2 cellular contexts compared by ENCODE assay signal in the genomic region with DNA sequence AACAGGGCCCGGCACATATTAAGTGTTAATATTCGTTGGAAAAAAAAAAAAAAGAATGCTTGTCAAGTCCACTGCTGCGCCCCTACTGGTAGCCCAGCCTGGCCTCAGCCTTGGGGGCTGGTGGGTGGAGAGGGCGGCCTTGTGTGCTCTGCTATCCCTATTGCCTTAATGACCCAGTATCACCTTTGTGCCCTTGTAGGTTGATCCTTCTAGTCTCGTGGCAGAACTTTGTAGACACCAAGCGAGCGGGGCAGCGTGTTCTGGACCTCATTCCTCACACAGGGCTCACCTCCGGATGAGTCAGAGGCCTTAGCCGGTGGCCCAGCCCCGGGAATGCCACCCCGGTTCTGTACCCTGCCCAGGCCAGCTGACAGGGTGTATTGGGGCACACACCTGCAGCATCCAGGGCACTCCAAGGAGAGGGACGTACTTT.
A peak's percentile ranks its signal among the peaks of the same experiment; 100 is the strongest.
TF ChIP-seq lines count a peak whose summit lies in the region.

No MANE protein-coding gene starts in this region.

TF ChIP-seq in IMR-90, 13 proteins besides CTCF, POLR2A, EP300 and RAD21:
- TF ChIP-seq RFX5 (IDR thresholded peaks at IDR 0.05; ENCODE audit: low read depth, low read length) = no peak
- TF ChIP-seq MAFK (IDR thresholded peaks at IDR 0.05; ENCODE audit: low read depth, low read length) = no peak
- no peak for TF ChIP-seq CHD1 (IDR thresholded peaks at IDR 0.05; ENCODE audit: low read depth, low read length)
- 0 out of 2 replicates have a peak, but pooled peaks have one; percentile 30 for TF ChIP-seq FOS (IDR thresholded peaks at IDR 0.05; ENCODE audit: low read depth, low read length)
- TF ChIP-seq RCOR1 (IDR thresholded peaks at IDR 0.05; ENCODE audit: insufficient replicate concordance, low read length) = no peak
- TF ChIP-seq BHLHE40 (IDR thresholded peaks at IDR 0.05; ENCODE audit: low read depth, low read length) = no peak

TF ChIP-seq in GM12878, 131 proteins besides CTCF, POLR2A, EP300 and RAD21:
- no peak for TF ChIP-seq JUND (IDR thresholded peaks at IDR 0.05; ENCODE audit: low read depth, low read length)
- TF ChIP-seq GATAD2B (conservative IDR thresholded peaks at IDR 0.05; ENCODE audit: low read depth) = no peak
- no peak for TF ChIP-seq KLF5 (IDR thresholded peaks at IDR 0.05; ENCODE audit: partially characterized antibody)
- peak; percentile 44; the same call in 1 of the 2 replicates for TF ChIP-seq ZNF384 (IDR thresholded peaks at IDR 0.05; ENCODE audit: borderline replicate concordance, low read depth, low read length)
- TF ChIP-seq EGR1 (IDR thresholded peaks at IDR 0.05; ENCODE audit: borderline replicate concordance in 1 of 2, low read depth in 2 of 2, low read length in 2 of 2) = peak in 1 of 2 experiments; percentile 62; a peak in 1 of 3 replicates
- TF ChIP-seq, protein P1, sequence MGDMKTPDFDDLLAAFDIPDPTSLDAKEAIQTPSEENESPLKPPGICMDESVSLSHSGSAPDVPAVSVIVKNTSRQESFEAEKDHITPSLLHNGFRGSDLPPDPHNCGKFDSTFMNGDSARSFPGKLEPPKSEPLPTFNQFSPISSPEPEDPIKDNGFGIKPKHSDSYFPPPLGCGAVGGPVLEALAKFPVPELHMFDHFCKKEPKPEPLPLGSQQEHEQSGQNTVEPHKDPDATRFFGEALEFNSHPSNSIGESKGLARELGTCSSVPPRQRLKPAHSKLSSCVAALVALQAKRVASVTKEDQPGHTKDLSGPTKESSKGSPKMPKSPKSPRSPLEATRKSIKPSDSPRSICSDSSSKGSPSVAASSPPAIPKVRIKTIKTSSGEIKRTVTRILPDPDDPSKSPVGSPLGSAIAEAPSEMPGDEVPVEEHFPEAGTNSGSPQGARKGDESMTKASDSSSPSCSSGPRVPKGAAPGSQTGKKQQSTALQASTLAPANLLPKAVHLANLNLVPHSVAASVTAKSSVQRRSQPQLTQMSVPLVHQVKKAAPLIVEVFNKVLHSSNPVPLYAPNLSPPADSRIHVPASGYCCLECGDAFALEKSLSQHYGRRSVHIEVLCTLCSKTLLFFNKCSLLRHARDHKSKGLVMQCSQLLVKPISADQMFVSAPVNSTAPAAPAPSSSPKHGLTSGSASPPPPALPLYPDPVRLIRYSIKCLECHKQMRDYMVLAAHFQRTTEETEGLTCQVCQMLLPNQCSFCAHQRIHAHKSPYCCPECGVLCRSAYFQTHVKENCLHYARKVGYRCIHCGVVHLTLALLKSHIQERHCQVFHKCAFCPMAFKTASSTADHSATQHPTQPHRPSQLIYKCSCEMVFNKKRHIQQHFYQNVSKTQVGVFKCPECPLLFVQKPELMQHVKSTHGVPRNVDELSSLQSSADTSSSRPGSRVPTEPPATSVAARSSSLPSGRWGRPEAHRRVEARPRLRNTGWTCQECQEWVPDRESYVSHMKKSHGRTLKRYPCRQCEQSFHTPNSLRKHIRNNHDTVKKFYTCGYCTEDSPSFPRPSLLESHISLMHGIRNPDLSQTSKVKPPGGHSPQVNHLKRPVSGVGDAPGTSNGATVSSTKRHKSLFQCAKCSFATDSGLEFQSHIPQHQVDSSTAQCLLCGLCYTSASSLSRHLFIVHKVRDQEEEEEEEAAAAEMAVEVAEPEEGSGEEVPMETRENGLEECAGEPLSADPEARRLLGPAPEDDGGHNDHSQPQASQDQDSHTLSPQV (IDR thresholded peaks at IDR 0.05) = no peak
- TF ChIP-seq EED (IDR thresholded peaks at IDR 0.05; ENCODE audit: low read depth) = no peak
- TF ChIP-seq, protein P2, sequence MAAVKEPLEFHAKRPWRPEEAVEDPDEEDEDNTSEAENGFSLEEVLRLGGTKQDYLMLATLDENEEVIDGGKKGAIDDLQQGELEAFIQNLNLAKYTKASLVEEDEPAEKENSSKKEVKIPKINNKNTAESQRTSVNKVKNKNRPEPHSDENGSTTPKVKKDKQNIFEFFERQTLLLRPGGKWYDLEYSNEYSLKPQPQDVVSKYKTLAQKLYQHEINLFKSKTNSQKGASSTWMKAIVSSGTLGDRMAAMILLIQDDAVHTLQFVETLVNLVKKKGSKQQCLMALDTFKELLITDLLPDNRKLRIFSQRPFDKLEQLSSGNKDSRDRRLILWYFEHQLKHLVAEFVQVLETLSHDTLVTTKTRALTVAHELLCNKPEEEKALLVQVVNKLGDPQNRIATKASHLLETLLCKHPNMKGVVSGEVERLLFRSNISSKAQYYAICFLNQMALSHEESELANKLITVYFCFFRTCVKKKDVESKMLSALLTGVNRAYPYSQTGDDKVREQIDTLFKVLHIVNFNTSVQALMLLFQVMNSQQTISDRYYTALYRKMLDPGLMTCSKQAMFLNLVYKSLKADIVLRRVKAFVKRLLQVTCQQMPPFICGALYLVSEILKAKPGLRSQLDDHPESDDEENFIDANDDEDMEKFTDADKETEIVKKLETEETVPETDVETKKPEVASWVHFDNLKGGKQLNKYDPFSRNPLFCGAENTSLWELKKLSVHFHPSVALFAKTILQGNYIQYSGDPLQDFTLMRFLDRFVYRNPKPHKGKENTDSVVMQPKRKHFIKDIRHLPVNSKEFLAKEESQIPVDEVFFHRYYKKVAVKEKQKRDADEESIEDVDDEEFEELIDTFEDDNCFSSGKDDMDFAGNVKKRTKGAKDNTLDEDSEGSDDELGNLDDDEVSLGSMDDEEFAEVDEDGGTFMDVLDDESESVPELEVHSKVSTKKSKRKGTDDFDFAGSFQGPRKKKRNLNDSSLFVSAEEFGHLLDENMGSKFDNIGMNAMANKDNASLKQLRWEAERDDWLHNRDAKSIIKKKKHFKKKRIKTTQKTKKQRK (IDR thresholded peaks at IDR 0.05; ENCODE audit: low read depth, low read length) = no peak
